ENCODE assay signal across 9 cellular contexts in the genomic region with DNA sequence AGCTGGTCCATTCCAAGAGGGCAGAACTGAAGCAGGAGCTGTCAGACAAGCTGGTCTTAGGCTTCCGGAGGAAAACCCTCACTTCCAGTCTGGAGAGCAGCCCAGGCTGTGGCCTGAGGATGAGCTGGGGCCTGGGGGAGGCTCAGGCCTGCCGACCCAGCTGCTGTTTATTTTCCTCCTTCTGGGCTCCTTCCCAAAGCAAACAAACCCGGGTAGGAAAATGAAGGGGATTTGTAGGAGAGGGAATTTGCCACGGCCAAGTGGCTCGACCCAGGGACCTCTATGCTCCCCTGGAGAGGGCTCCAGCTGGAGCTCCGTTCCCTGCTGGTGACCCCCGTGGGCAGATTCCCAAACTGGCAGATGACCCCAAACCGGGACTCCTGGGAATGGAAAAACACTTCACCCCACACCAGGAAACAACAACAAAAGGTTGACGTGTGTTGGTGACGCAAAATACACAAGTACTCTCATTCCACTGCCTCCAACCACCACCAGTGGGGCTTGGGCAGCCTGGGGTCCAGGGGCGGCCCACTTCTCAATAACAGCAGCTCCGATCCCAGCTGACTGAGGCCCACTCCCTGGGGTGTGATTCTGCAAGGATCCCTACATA. TPM values are rescaled to one million over a fixed set of nuclear protein-coding genes. Genes with fewer than 3 reads are reported as not detected.
DNase-seq lines count a peak whose midpoint lies in the region; ATAC-seq and TF ChIP-seq lines count a peak whose summit lies in the region.
"Had no signal": no experiment of that assay in that cellular context is flagged by ENCODE, and none has a peak within 500 bp of the region (broad histone marks: within the 10 kb centered on the region; RNA-seq: fewer than 3 reads in every experiment).

No MANE protein-coding gene starts in this region.

- TF ChIP-seq CTCF in Calu3 (IDR thresholded peaks at IDR 0.05; ENCODE audit: unreplicated experiment): no peak
- no peak for TF ChIP-seq CTCF in lung (IDR thresholded peaks at IDR 0.05; ENCODE audit: control extremely low read depth, extremely low read depth)
- TF ChIP-seq CTCF in uterus (IDR thresholded peaks at IDR 0.05): peak in 1 of 4 experiments; percentile 26

- H3K4me1 ChIP-seq in lung (ENCODE audit: control insufficient read depth in 2 of 2, insufficient read depth in 2 of 2, low read length in 2 of 2): peaks cover 14 to 54% of the 10 kb centered on the region in 2 donors
- H3K4me1 ChIP-seq in uterus: peaks cover 0 to 41% of the 10 kb centered on the region in 2 donors

- peaks cover 99% of the 10 kb centered on the region for H3K36me3 Mint-ChIP-seq in Calu3 (ENCODE audit: insufficient read depth, unreplicated experiment)
- H3K36me3 Mint-ChIP-seq: activated naive CD8-positive, alpha-beta T cell treated with anti-CD3 and anti-CD28 coated beads, Interleukin-2, amount 10 ng/mL, durations not matched to agents 7 days and 5 days had no signal

- H3K4me3 ChIP-seq in lung (no peak overlapping the region), uterus (no peak overlapping the region)

- CTCF ChIA-PET in Calu3 (lab: Charles Lee): interaction anchor here (0.6 to 7.3 kb wide), 10 partner anchors 8 to 85 kb away, joined by 3 to 63 read pairs (median 5); partner anchors contain the start of genes JUP and P3H4

- no peaks in the 10 kb centered on the region for H3K27me3 Mint-ChIP-seq in Calu3 (ENCODE audit: unreplicated experiment)

- peak in 1 of 2 donors; percentile 25 for TF ChIP-seq POLR2A in uterus (IDR thresholded peaks at IDR 0.05)

- peaks cover 0 to 4% of the 10 kb centered on the region in 2 donors for H3K36me3 ChIP-seq in lung (ENCODE audit: control insufficient read depth in 2 of 2, insufficient read depth in 2 of 2, low read length in 2 of 2)
- H3K36me3 ChIP-seq in uterus: no peaks in the 10 kb centered on the region

- H3K27ac Mint-ChIP-seq in Calu3 (ENCODE audit: unreplicated experiment): peak overlapping the region; percentile 87
- H3K27ac Mint-ChIP-seq: activated naive CD8-positive, alpha-beta T cell treated with anti-CD3 and anti-CD28 coated beads, Interleukin-2, amount 10 ng/mL, durations not matched to agents 7 days and 5 days had no signal

- intact Hi-C loops in Calu3 (cut with micrococcal nuclease; ENCODE audit: unreplicated experiment) (no loop called here), uterus (cut with DNase I; ENCODE audit: low total_unique reads) (no loop called here)

- ATAC-seq in lung (ENCODE audit: insufficient read depth, low FRiP score): peak; percentile 46

- H3K27me3 ChIP-seq in lung (ENCODE audit: control insufficient read depth, insufficient read depth) (no peaks in the 10 kb centered on the region), uterus (no peaks in the 10 kb centered on the region)

- peaks cover 86% of the 10 kb centered on the region for H3K4me1 Mint-ChIP-seq in Calu3 (ENCODE audit: low read depth, unreplicated experiment)
- H3K4me1 Mint-ChIP-seq: activated naive CD8-positive, alpha-beta T cell treated with anti-CD3 and anti-CD28 coated beads, Interleukin-2, amount 10 ng/mL, durations not matched to agents 7 days and 5 days had no signal

- no peaks in the 10 kb centered on the region for H3K9me3 Mint-ChIP-seq in Calu3 (ENCODE audit: low read depth, unreplicated experiment)
- H3K9me3 Mint-ChIP-seq: activated naive CD8-positive, alpha-beta T cell treated with anti-CD3 and anti-CD28 coated beads, Interleukin-2, amount 10 ng/mL, durations not matched to agents 7 days and 5 days had no signal

- no TSS peak for BruUV-seq in Calu3 (replicated peaks; lab: Mats Ljungman, UMichigan)

- 17 to 34% methylated on average over 12 of the region's 12 CpGs for WGBS in lung, 2 donors

- H3K4me3 Mint-ChIP-seq in Calu3 (ENCODE audit: low read depth, unreplicated experiment): peak overlapping the region; percentile 43
- H3K4me3 Mint-ChIP-seq: activated naive CD8-positive, alpha-beta T cell treated with anti-CD3 and anti-CD28 coated beads, Interleukin-2, amount 10 ng/mL, durations not matched to agents 7 days and 5 days had no signal

- H3K27ac ChIP-seq in lung (ENCODE audit: low read depth in 1 of 2, low read length in 1 of 2) (peak overlapping the region; percentile 83 to 91), uterus (peak overlapping the region; percentile 73 to 96)

- H3K9me3 ChIP-seq in lung (ENCODE audit: control insufficient read depth in 2 of 2, insufficient read depth in 1 of 2, low read length in 1 of 2) (no peaks in the 10 kb centered on the region), uterus (no peaks in the 10 kb centered on the region)

- peak; percentile 50 for DNase-seq in Calu3
- peak; percentile 72 for DNase-seq in NCI-H345 treated with DMSO at 0.1 percent for 48 hours (lab: John Stamatoyannopoulos, UW; ENCODE audit: unreplicated experiment)
- peak; percentile 99 for DNase-seq in dermis blood vessel endothelial cell
- peak; percentile 72 for DNase-seq in lung (ENCODE audit: low spot score)
- DNase-seq in uterus: peak; percentile 78 to 86
- DNase-seq in DMS114 treated with DMSO at 0.1 percent for 48 hours (lab: John Stamatoyannopoulos, UW; ENCODE audit: unreplicated experiment): no peak
- DNase-seq in NCI-H187 (lab: John Stamatoyannopoulos, UW): no peak
- DNase-seq in ecto neural progenitor cell (ENCODE audit: low spot score): no peak
- DNase-seq: activated naive CD8-positive, alpha-beta T cell treated with anti-CD3 and anti-CD28 coated beads, Interleukin-2, amount 10 ng/mL, durations not matched to agents 7 days and 5 days had no signal

RNA-seq across cellular contexts. Expression of gene JUP, which starts 8.8 kb away (rescaled TPM):
- total RNA-seq in Calu3 (2022): 695 and 705 TPM in 2 replicates
- 416 and 862 TPM in 2 replicates for total RNA-seq in dermis blood vessel endothelial cell
- total RNA-seq in lung: 100 to 1,000 TPM; 118 to 150 TPM
- polyA plus RNA-seq in lung: 10 to 100 TPM; 60.9 to 83.6 TPM
- 100 to 1,000 TPM in 1 of 4 donors, 10 to 100 TPM in 3; 49.1 to 110 (median 70.0) TPM for total RNA-seq in uterus

RNA-seq across cellular contexts. Expression of gene P3H4, which starts 34.1 kb away (rescaled TPM):
- 19.9 and 22.5 TPM in 2 replicates for total RNA-seq in Calu3 (2022)
- total RNA-seq in dermis blood vessel endothelial cell: 65.4 and 79.3 TPM in 2 replicates
- 10 to 100 TPM; 12.3 to 13.2 TPM for total RNA-seq in lung
- polyA plus RNA-seq in lung: 1 to 10 TPM; 6.8 to 9.6 TPM
- 10 to 100 TPM in 3 of 4 donors, 1 to 10 TPM in 1; 10.0 to 67.0 (median 35.1) TPM for total RNA-seq in uterus

RNA-seq across cellular contexts. Expression of gene FKBP10, which starts 35.1 kb away (rescaled TPM):
- 0.92 and 3.6 TPM in 2 replicates for total RNA-seq in Calu3 (2022)
- 186 and 244 TPM in 2 replicates for total RNA-seq in dermis blood vessel endothelial cell
- total RNA-seq in lung: 10 to 100 TPM; 53.2 to 64.4 TPM
- polyA plus RNA-seq in lung: 10 to 100 TPM; 32.6 to 43.3 TPM
- 100 to 1,000 TPM in 2 of 4 donors, 10 to 100 TPM in 2; 22.9 to 226 (median 89.5) TPM for total RNA-seq in uterus

RNA-seq across cellular contexts. Expression of gene HAP1, which starts 43.2 kb away (rescaled TPM):
- total RNA-seq in Calu3 (2022) (0.86 and 1.2 TPM in 2 replicates), dermis blood vessel endothelial cell (0.23 and 0.68 TPM in 2 replicates), lung (under 1 TPM; 0.21 to 0.26 TPM), uterus (1 to 10 TPM in 1 of 4 donors, not detected in 3; 2.2 TPM)
- polyA plus RNA-seq in lung: under 1 TPM; 0.07 to 0.57 TPM

RNA-seq across cellular contexts. Expression of gene NT5C3B, which starts 58.3 kb away (rescaled TPM):
- total RNA-seq in Calu3 (2022) (62.0 and 65.2 TPM in 2 replicates), dermis blood vessel endothelial cell (53.0 and 102 TPM in 2 replicates), lung (10 to 100 TPM; 36.5 to 39.4 TPM), uterus (10 to 100 TPM; 32.5 to 77.9 (median 68.1) TPM)
- polyA plus RNA-seq in lung: 10 to 100 TPM; 34.9 to 68.5 TPM

Comparison
In these comparisons a context has a peak if more than half of its experiments do, and no peak if none do; other contexts are left out.
1. DNase-seq: peak in Calu3 (single experiment), NCI-H345 treated with DMSO at 0.1 percent for 48 hours (single experiment), dermis blood vessel endothelial cell (single experiment), lung (single experiment) and uterus (2 of 2); none in DMS114 treated with DMSO at 0.1 percent for 48 hours (single experiment), NCI-H187 (0 of 2) and ecto neural progenitor cell (single experiment).